ENCODE assay signal across 8 cellular contexts in genomic region chr1:190665045-190665444, GRCh38.
"Had no signal": no experiment of that assay in that cellular context is flagged by ENCODE, and none has a peak within 500 bp of the region (broad histone marks: within the 10 kb centered on the region; RNA-seq: fewer than 3 reads in every experiment).

No MANE protein-coding gene starts in this region.

- ATAC-seq: GM12878 had no signal

- FAIRE-seq: G401.6, GM12878, GM12891, GM12892, GM18507, GM19239 had no signal

- H3K4me3 ChIP-seq: GM12878 had no signal

- DNase-seq: GDM1, GF-D8 had no signal
